16 cellular contexts compared by ENCODE assay signal in genomic region chr2:86097114-86097896, GRCh38.
"Had no signal": no experiment of that assay in that cellular context is flagged by ENCODE, and none has a peak within 500 bp of the region (broad histone marks: within the 10 kb centered on the region; RNA-seq: fewer than 3 reads in every experiment).

No MANE protein-coding gene starts in this region.

- H3K4me3 Mint-ChIP-seq: naive thymus-derived CD8-positive, alpha-beta T cell had no signal

- H3K9me3 ChIP-seq: heart right ventricle, neutrophil had no signal

- DNase-seq: effector CD4-positive, alpha-beta T cell; foreskin melanocyte; heart right ventricle; hypothalamus; kidney glomerular epithelial cell; mammary epithelial cell; naive thymus-derived CD8-positive, alpha-beta T cell; small intestine; stimulated activated CD4-positive, alpha-beta T cell treated with anti-CD3 and anti-CD28 coated beads, Interleukin-12 subunit alpha, Interleukin-12 subunit beta, amount 100 ng/mL, for 4 hours; stimulated activated CD4-positive, alpha-beta T cell treated with anti-CD3 and anti-CD28 coated beads, Interleukin-2, amount 100 ng/mL, for 48 hours; stimulated activated naive CD4-positive, alpha-beta T cell treated with Interleukin-2 at 50 U/mL for 16 hours; trophoblast cell had no signal

- H3K36me3 ChIP-seq: neutrophil had no signal

- H3K27me3 ChIP-seq: heart right ventricle, neutrophil had no signal

- H3K9me3 Mint-ChIP-seq: naive thymus-derived CD8-positive, alpha-beta T cell had no signal

- H3K27ac ChIP-seq: coronary artery, heart right ventricle, neutrophil had no signal

- H3K4me1 ChIP-seq: heart right ventricle had no signal

- H3K27me3 Mint-ChIP-seq: naive thymus-derived CD8-positive, alpha-beta T cell had no signal

- ATAC-seq: heart right ventricle; left lobe of liver; naive thymus-derived CD8-positive, alpha-beta T cell; sciatic nerve had no signal

- H3K4me3 ChIP-seq: coronary artery, heart right ventricle had no signal
